In genomic region chr12:43805857-43806736, GRCh38 we compare ENCODE assay signal across 8 cellular contexts. TPM values are rescaled to one million over a fixed set of nuclear protein-coding genes. Genes with fewer than 3 reads are reported as not detected.
DNase-seq lines count a peak whose midpoint lies in the region; ATAC-seq and TF ChIP-seq lines count a peak whose summit lies in the region.

Gene TWF1, minus strand, starts transcription at chr12:43806317. Its CDS starts 72 bp downstream, at chr12:43806245.

- peak; percentile 27; the same call in 1 of the 2 replicates for TF ChIP-seq CTCF in PC-3 (conservative IDR thresholded peaks at IDR 0.05; ENCODE audit: low read depth, low read length)

- POLR2A ChIA-PET in PC-3 (lab: Charles Lee; ENCODE audit: unreplicated experiment): interaction anchor here (0.6 to 1.2 kb wide), 3 partner anchors 9 to 75 kb away, joined by 4 to 7 read pairs (median 6); no protein-coding TSS in a partner anchor

- peaks cover 39% of the 10 kb centered on the region for H3K36me3 Mint-ChIP-seq in activated T-cell treated with anti-CD3 and anti-CD28 coated beads, Interleukin-2, amount 50 U/mL, for 24 hours (ENCODE audit: low read depth)

- H4K20me1 ChIP-seq in PC-3 (ENCODE audit: low read length): peaks cover 23% of the 10 kb centered on the region; the same call in 1 of the 2 replicates

- peak within 1 kb of the TSS; percentile 94 for H2AFZ ChIP-seq in PC-3 (ENCODE audit: low read length)

- H3K27ac ChIP-seq in HUES48 (ENCODE audit: low read depth, low read length) (peak within 1 kb of the TSS; percentile 96), PC-3 (ENCODE audit: low read length) (peak within 1 kb of the TSS; percentile 71), esophagus (ENCODE audit: low read depth in 2 of 2, low read length in 1 of 2) (peak within 1 kb of the TSS; percentile 98 to 99), muscle layer of duodenum (ENCODE audit: low read length) (peak within 1 kb of the TSS; percentile 95)

- H3K4me3 Mint-ChIP-seq in activated T-cell treated with anti-CD3 and anti-CD28 coated beads, Interleukin-2, amount 50 U/mL, for 24 hours: peak within 1 kb of the TSS; percentile 99

- BruUV-seq in PC-3 (replicated peaks; lab: Mats Ljungman, UMichigan): no TSS peak

- H3K27me3 Mint-ChIP-seq in activated T-cell treated with anti-CD3 and anti-CD28 coated beads, Interleukin-2, amount 50 U/mL, for 24 hours: no peaks in the 10 kb centered on the region

- H3K9ac ChIP-seq in HUES48 (ENCODE audit: low read depth, low read length): peak within 1 kb of the TSS; percentile 91
- peak within 1 kb of the TSS; percentile 90 for H3K9ac ChIP-seq in PC-3 (ENCODE audit: low read length)

- H3K4me2 ChIP-seq in PC-3 (ENCODE audit: low read length): peak within 1 kb of the TSS; percentile 96

- peaks cover 11% of the 10 kb centered on the region; the same call in 1 of the 2 replicates for H3K4me1 ChIP-seq in HUES48 (ENCODE audit: control insufficient read depth, insufficient read depth, low read length)
- peaks cover 23% of the 10 kb centered on the region for H3K4me1 ChIP-seq in PC-3 (ENCODE audit: insufficient read depth, low read length)
- no peaks in the 10 kb centered on the region for H3K4me1 ChIP-seq in esophagus (ENCODE audit: control insufficient read depth in 2 of 2, insufficient read depth in 2 of 2, low read length in 1 of 2)
- H3K4me1 ChIP-seq in muscle layer of duodenum (ENCODE audit: control insufficient read depth in 1 of 2, insufficient read depth in 2 of 2, low read length in 2 of 2): peaks cover 0 to 24% of the 10 kb centered on the region in 2 donors

- H3K27me3 ChIP-seq in HUES48 (ENCODE audit: control insufficient read depth, insufficient read depth, low read length) (no peaks in the 10 kb centered on the region), PC-3 (ENCODE audit: low read length) (no peaks in the 10 kb centered on the region), esophagus (ENCODE audit: control insufficient read depth in 1 of 2, insufficient read depth in 2 of 2, low read length in 2 of 2) (no peaks in the 10 kb centered on the region), muscle layer of duodenum (ENCODE audit: low read depth, low read length) (no peaks in the 10 kb centered on the region)

- peak; percentile 95 for ATAC-seq in GM21423 (IDR thresholded peaks at IDR 0.05; ENCODE audit: unreplicated experiment)
- ATAC-seq in PC-3: peak; percentile 93

- WGBS in esophagus, 2 donors: 0% methylated on average over 60 to 89 of the region's 89 CpGs

- no peaks in the 10 kb centered on the region for H3K9me3 Mint-ChIP-seq in activated T-cell treated with anti-CD3 and anti-CD28 coated beads, Interleukin-2, amount 50 U/mL, for 24 hours

- DNase-seq in DMS114 treated with DMSO at 0.1 percent for 48 hours (lab: John Stamatoyannopoulos, UW; ENCODE audit: unreplicated experiment) (peak; percentile 78), PC-3 (peak; percentile 85)
- peak; percentile 95 for DNase-seq in activated T-cell treated with anti-CD3 and anti-CD28 coated beads, Interleukin-2, amount 50 U/mL, for 24 hours
- DNase-seq in stimulated activated CD8-positive, alpha-beta memory T cell treated with anti-CD3 and anti-CD28 coated beads, Interleukin-7, amount 100 ng/mL, for 4 hours (ENCODE audit: low read depth in 2 of 2): peak; percentile 56 to 84

- CTCF ChIA-PET in PC-3 (lab: Charles Lee): interaction anchor here (0.7 to 1.1 kb wide), 2 partner anchors 9 to 76 kb away, joined by 3 to 4 read pairs; no protein-coding TSS in a partner anchor

- H3K9me2 ChIP-seq in PC-3 (replicated peaks; ENCODE audit: low read length): no peaks in the 10 kb centered on the region

- no peaks in the 10 kb centered on the region for H3F3A ChIP-seq in PC-3 (ENCODE audit: low read length, unreplicated experiment)

- H3K27ac Mint-ChIP-seq in activated T-cell treated with anti-CD3 and anti-CD28 coated beads, Interleukin-2, amount 50 U/mL, for 24 hours: peak within 1 kb of the TSS; percentile 100

- H3K4me3 ChIP-seq in HUES48 (ENCODE audit: low read depth, low read length): peak within 1 kb of the TSS; percentile 96
- peak within 1 kb of the TSS; percentile 91 for H3K4me3 ChIP-seq in PC-3 (ENCODE audit: low read length)
- H3K4me3 ChIP-seq in esophagus (ENCODE audit: low read depth in 1 of 2, low read length in 2 of 2): peak within 1 kb of the TSS; percentile 84 to 97
- H3K4me3 ChIP-seq in muscle layer of duodenum (ENCODE audit: low read depth in 1 of 2, low read length in 2 of 2): peak within 1 kb of the TSS; percentile 95 to 97

- peaks cover 32% of the 10 kb centered on the region for H3K36me3 ChIP-seq in HUES48 (ENCODE audit: control insufficient read depth, insufficient read depth, low read length)
- peaks cover 13% of the 10 kb centered on the region for H3K36me3 ChIP-seq in PC-3 (ENCODE audit: low read depth, low read length)
- H3K36me3 ChIP-seq in esophagus (ENCODE audit: control insufficient read depth in 2 of 2, insufficient read depth in 2 of 2, low read length in 1 of 2): no peaks in the 10 kb centered on the region
- peaks cover 0 to 3% of the 10 kb centered on the region in 2 donors for H3K36me3 ChIP-seq in muscle layer of duodenum (ENCODE audit: control insufficient read depth in 1 of 2, insufficient read depth in 2 of 2, low read length in 2 of 2)

- peaks cover 35% of the 10 kb centered on the region for H3K4me1 Mint-ChIP-seq in activated T-cell treated with anti-CD3 and anti-CD28 coated beads, Interleukin-2, amount 50 U/mL, for 24 hours (ENCODE audit: low read depth)

- intact Hi-C loops in PC-3 (cut with micrococcal nuclease): no loop called here

- H3K9me3 ChIP-seq in HUES48 (ENCODE audit: control insufficient read depth, insufficient read depth, low read length): no peaks in the 10 kb centered on the region
- no peaks in the 10 kb centered on the region for H3K9me3 ChIP-seq in PC-3 (ENCODE audit: low read length)
- H3K9me3 ChIP-seq in esophagus (ENCODE audit: control insufficient read depth in 2 of 2, insufficient read depth in 1 of 2, low read depth in 1 of 2, low read length in 1 of 2): no peaks in the 10 kb centered on the region
- no peaks in the 10 kb centered on the region for H3K9me3 ChIP-seq in muscle layer of duodenum (ENCODE audit: control insufficient read depth in 1 of 2, low read length in 2 of 2)

- peaks cover 51% of the 10 kb centered on the region for H3K79me2 ChIP-seq in PC-3 (ENCODE audit: low read length)

RNA-seq across cellular contexts. Expression of gene TWF1, which starts in this region (rescaled TPM):
- 167 and 226 TPM in 2 replicates for total RNA-seq in PC-3 (2014; rRNA removed)
- polyA plus RNA-seq in esophagus: 100 to 1,000 TPM in 1 of 2 donors, 10 to 100 TPM in 1; 73.1 to 120 TPM

Comparison
In these comparisons a context has a peak if more than half of its experiments do, and no peak if none do; other contexts are left out.
1. Peak in every context shown above with its lines: DNase-seq, ATAC-seq, H3K4me3 ChIP-seq and H3K27ac ChIP-seq.